8 cellular contexts compared by ENCODE assay signal in the genomic region with DNA sequence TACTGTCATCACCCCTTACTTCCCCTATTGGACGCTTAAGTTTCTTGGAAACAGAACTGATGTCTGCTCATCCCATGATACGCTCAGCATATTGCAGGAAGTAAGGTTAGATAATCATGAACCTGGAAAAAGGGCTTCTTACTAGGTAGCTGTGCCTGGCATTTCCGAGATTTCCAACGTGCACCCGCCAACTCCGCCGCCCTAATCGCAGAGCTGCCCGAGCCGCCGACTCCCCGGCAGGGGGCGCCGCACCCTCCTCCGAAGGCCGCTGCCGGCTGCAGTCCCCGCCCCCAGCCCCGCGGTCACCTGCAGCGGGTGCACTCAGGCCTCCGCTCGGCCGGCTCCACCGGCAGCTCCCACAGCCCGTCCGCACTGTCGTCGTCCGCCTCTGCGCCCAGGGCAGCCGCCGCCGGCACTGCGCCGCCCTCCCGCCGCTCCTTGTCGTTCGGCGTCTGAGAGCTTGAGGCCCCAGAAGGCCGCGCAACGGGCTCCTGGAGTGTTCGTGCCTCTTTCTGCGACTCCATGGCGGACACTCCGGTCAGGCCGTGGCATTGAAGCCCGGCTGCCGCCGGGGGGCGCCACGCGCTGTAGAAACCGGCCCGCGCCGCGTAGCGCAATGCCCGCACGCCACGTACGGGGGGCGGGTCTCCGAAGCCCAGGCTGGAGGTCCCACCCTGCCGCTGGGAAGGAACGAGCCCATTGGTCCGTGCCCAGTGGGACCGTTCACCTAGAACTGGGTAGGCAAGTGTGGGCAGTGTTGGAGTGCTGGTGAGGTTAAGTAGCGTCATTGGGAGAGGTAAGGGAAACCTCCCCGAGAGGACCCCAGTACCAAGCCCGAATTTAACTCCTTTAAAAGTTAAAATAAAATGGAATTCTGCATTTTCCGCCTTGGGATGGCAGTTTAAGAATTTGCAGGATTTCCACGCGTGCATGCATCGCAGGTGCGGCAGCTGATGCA. TPM values are rescaled to one million over a fixed set of nuclear protein-coding genes. Genes with fewer than 3 reads are reported as not detected.
DNase-seq lines count a peak whose midpoint lies in the region; ATAC-seq and TF ChIP-seq lines count a peak whose summit lies in the region.

A gene with protein sequence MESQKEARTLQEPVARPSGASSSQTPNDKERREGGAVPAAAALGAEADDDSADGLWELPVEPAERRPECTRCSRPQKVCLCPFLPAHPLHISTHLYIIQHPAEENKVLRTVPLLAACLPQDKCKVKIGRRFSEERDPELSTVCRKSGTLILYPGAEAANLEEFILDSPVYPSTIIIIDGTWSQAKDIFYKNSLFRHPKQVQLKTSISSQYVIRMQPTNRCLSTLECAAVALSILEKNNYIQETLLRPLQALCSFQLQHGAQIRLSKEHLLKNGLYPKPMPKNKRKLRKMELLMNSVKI (minus strand): TSS at position 560 of the 958 bp plus-strand sequence. CDS start 36 bp downstream, at position 524.

- H4K20me1 ChIP-seq in GM23248 (ENCODE audit: insufficient read depth) (no peaks in the 10 kb centered on the region), Karpas-422 (ENCODE audit: insufficient read depth, low read depth, low read length) (no peaks in the 10 kb centered on the region)

- no peaks in the 10 kb centered on the region for H3K36me3 Mint-ChIP-seq in activated T-helper 1 cell treated with anti-CD3 and anti-CD28 coated beads, Interleukin-12 subunit alpha, Interleukin-12 subunit beta, Interleukin-2, Interleukin-4 antibody, amounts not matched to agents 30 ng/mL and 10 ng/mL and 1 ng/mL, durations not matched to agents 14 hours and 24 hours and 36 hours (ENCODE audit: low read depth)
- peaks cover 0 to 7% (median 0%) of the 10 kb centered on the region in 5 donors for H3K36me3 Mint-ChIP-seq in naive thymus-derived CD4-positive, alpha-beta T cell
- H3K36me3 Mint-ChIP-seq in stimulated activated memory B cell treated with anti-CD40 and anti-IgM and Interleukin-4, amounts not matched to agents 10 μg/mL and 1 μg/mL and 100 μg/mL, for 72 hours: peaks cover 4% of the 10 kb centered on the region

- H3K4me2 ChIP-seq in GM23248 (ENCODE audit: unreplicated experiment) (peak within 1 kb of the TSS; percentile 90), Karpas-422 (ENCODE audit: low read depth, low read length, poor library complexity, severe bottlenecking) (peak within 1 kb of the TSS; percentile 74)

- peak; percentile 80 to 93 (median 86) for TF ChIP-seq CTCF in Peyer's patch (IDR thresholded peaks at IDR 0.05)

- ATAC-seq in naive thymus-derived CD4-positive, alpha-beta T cell: peak; percentile 95
- ATAC-seq in stimulated activated memory B cell treated with anti-CD40 and anti-IgM and Interleukin-4, amounts not matched to agents 10 μg/mL and 1 μg/mL and 100 μg/mL, for 72 hours: peak; percentile 98

- H3K9me3 ChIP-seq in GM23248 (ENCODE audit: low read depth) (no peaks in the 10 kb centered on the region), Karpas-422 (ENCODE audit: low read length) (no peaks in the 10 kb centered on the region), Peyer's patch (no peaks in the 10 kb centered on the region)
- no peaks in the 10 kb centered on the region for H3K9me3 ChIP-seq in naive thymus-derived CD4-positive, alpha-beta T cell (ENCODE audit: control insufficient read depth in 2 of 3, low read length in 3 of 3)

- H3K4me1 Mint-ChIP-seq in activated T-helper 1 cell treated with anti-CD3 and anti-CD28 coated beads, Interleukin-12 subunit alpha, Interleukin-12 subunit beta, Interleukin-2, Interleukin-4 antibody, amounts not matched to agents 30 ng/mL and 10 ng/mL and 1 ng/mL, durations not matched to agents 14 hours and 24 hours and 36 hours (ENCODE audit: low read depth): peaks cover 12% of the 10 kb centered on the region
- peaks cover 14 to 39% (median 28%) of the 10 kb centered on the region in 7 donors for H3K4me1 Mint-ChIP-seq in naive thymus-derived CD4-positive, alpha-beta T cell
- peaks cover 35% of the 10 kb centered on the region for H3K4me1 Mint-ChIP-seq in stimulated activated memory B cell treated with anti-CD40 and anti-IgM and Interleukin-4, amounts not matched to agents 10 μg/mL and 1 μg/mL and 100 μg/mL, for 72 hours

- H3K9ac ChIP-seq in GM23248: peak within 1 kb of the TSS; percentile 78
- H3K9ac ChIP-seq in Karpas-422 (ENCODE audit: low read length): peak within 1 kb of the TSS; percentile 75

- H2AFZ ChIP-seq in GM23248 (peak within 1 kb of the TSS; percentile 95), Karpas-422 (ENCODE audit: low read length) (peak within 1 kb of the TSS; percentile 91)

- no peaks in the 10 kb centered on the region for H3K27me3 Mint-ChIP-seq in activated T-helper 1 cell treated with anti-CD3 and anti-CD28 coated beads, Interleukin-12 subunit alpha, Interleukin-12 subunit beta, Interleukin-2, Interleukin-4 antibody, amounts not matched to agents 30 ng/mL and 10 ng/mL and 1 ng/mL, durations not matched to agents 14 hours and 24 hours and 36 hours (ENCODE audit: insufficient read depth)
- peaks cover 0 to 2% (median 0%) of the 10 kb centered on the region in 5 donors for H3K27me3 Mint-ChIP-seq in naive thymus-derived CD4-positive, alpha-beta T cell
- H3K27me3 Mint-ChIP-seq in stimulated activated memory B cell treated with anti-CD40 and anti-IgM and Interleukin-4, amounts not matched to agents 10 μg/mL and 1 μg/mL and 100 μg/mL, for 72 hours: no peaks in the 10 kb centered on the region

- H3K4me3 ChIP-seq in GM23248 (peak within 1 kb of the TSS; percentile 86), Karpas-422 (ENCODE audit: low read length) (peak within 1 kb of the TSS; percentile 72), Peyer's patch (peak within 1 kb of the TSS; percentile 76 to 86 (median 80))
- H3K4me3 ChIP-seq in naive thymus-derived CD4-positive, alpha-beta T cell (ENCODE audit: low read length): peak within 1 kb of the TSS; percentile 59

- H3K79me2 ChIP-seq in GM23248 (ENCODE audit: insufficient read depth) (no peaks in the 10 kb centered on the region), Karpas-422 (ENCODE audit: low read length) (no peaks in the 10 kb centered on the region)

- H3K9me2 ChIP-seq in GM23248 (ENCODE audit: insufficient read depth) (no peaks in the 10 kb centered on the region), Karpas-422 (replicated peaks; ENCODE audit: insufficient read depth, low read length) (no peaks in the 10 kb centered on the region)

- no peaks in the 10 kb centered on the region for H3K36me3 ChIP-seq in GM23248 (ENCODE audit: low read depth)
- no peaks in the 10 kb centered on the region for H3K36me3 ChIP-seq in Karpas-422 (ENCODE audit: insufficient read depth, low read length)
- H3K36me3 ChIP-seq in Peyer's patch: no peaks in the 10 kb centered on the region
- no peaks in the 10 kb centered on the region for H3K36me3 ChIP-seq in naive thymus-derived CD4-positive, alpha-beta T cell (ENCODE audit: control insufficient read depth in 2 of 3, insufficient read depth in 3 of 3, low read length in 3 of 3)

- DNase-seq in EL (peak; percentile 94), GM23248 (peak; percentile 97), Karpas-422 (peak; percentile 97), Peyer's patch (peak; percentile 90 to 97 (median 96)), fibroblast of gingiva (ENCODE audit: low read depth) (peak; percentile 89)
- DNase-seq in activated T-helper 1 cell treated with anti-CD3 and anti-CD28 coated beads, Interleukin-12 subunit alpha, Interleukin-12 subunit beta, Interleukin-2, Interleukin-4 antibody, amounts not matched to agents 30 ng/mL and 10 ng/mL and 1 ng/mL, durations not matched to agents 14 hours and 24 hours and 36 hours (ENCODE audit: low spot score): peak; percentile 90
- DNase-seq in naive thymus-derived CD4-positive, alpha-beta T cell: peak; percentile 84 to 98 (median 95)

- 0 out of 2 replicates have a peak, but pooled peaks cover 3% of the 10 kb centered on the region for H3F3A ChIP-seq in GM23248 (ENCODE audit: insufficient read depth)

- peak within 1 kb of the TSS; percentile 63 for H3K27ac ChIP-seq in GM23248
- no peak within 1 kb of the TSS for H3K27ac ChIP-seq in Karpas-422 (ENCODE audit: low read length)
- H3K27ac ChIP-seq in Peyer's patch: peak within 1 kb of the TSS; percentile 82 to 97 (median 94)
- H3K27ac ChIP-seq in naive thymus-derived CD4-positive, alpha-beta T cell (ENCODE audit: low read depth, low read length): peak within 1 kb of the TSS; percentile 74

- whole genome bisulfite sequencing in GM23248 (ENCODE audit: low coverage in 1 of 2, low lambda C conversion rate in 2 of 2, missing lambda C conversion rate in 2 of 2), 2 experiments: 1 to 3% methylated on average over 57 to 75 of the region's 79 CpGs

- peak within 1 kb of the TSS; percentile 32 for H3K27ac Mint-ChIP-seq in activated T-helper 1 cell treated with anti-CD3 and anti-CD28 coated beads, Interleukin-12 subunit alpha, Interleukin-12 subunit beta, Interleukin-2, Interleukin-4 antibody, amounts not matched to agents 30 ng/mL and 10 ng/mL and 1 ng/mL, durations not matched to agents 14 hours and 24 hours and 36 hours
- peak within 1 kb of the TSS in 8 of 9 donors; percentile 19 to 84 (median 79) for H3K27ac Mint-ChIP-seq in naive thymus-derived CD4-positive, alpha-beta T cell
- H3K27ac Mint-ChIP-seq in stimulated activated memory B cell treated with anti-CD40 and anti-IgM and Interleukin-4, amounts not matched to agents 10 μg/mL and 1 μg/mL and 100 μg/mL, for 72 hours: peak within 1 kb of the TSS; percentile 84

- H3K27me3 ChIP-seq in GM23248 (replicated peaks; ENCODE audit: insufficient read depth): no peaks in the 10 kb centered on the region
- H3K27me3 ChIP-seq in Karpas-422 (ENCODE audit: low read length): no peaks in the 10 kb centered on the region
- no peaks in the 10 kb centered on the region for H3K27me3 ChIP-seq in Peyer's patch
- H3K27me3 ChIP-seq in naive thymus-derived CD4-positive, alpha-beta T cell (ENCODE audit: control insufficient read depth in 2 of 2, insufficient read depth in 2 of 2, low read length in 2 of 2): no peaks in the 10 kb centered on the region

- peaks cover 4% of the 10 kb centered on the region for H3K9me3 Mint-ChIP-seq in activated T-helper 1 cell treated with anti-CD3 and anti-CD28 coated beads, Interleukin-12 subunit alpha, Interleukin-12 subunit beta, Interleukin-2, Interleukin-4 antibody, amounts not matched to agents 30 ng/mL and 10 ng/mL and 1 ng/mL, durations not matched to agents 14 hours and 24 hours and 36 hours
- H3K9me3 Mint-ChIP-seq in naive thymus-derived CD4-positive, alpha-beta T cell: peaks cover 0 to 6% (median 0%) of the 10 kb centered on the region in 11 donors
- H3K9me3 Mint-ChIP-seq in stimulated activated memory B cell treated with anti-CD40 and anti-IgM and Interleukin-4, amounts not matched to agents 10 μg/mL and 1 μg/mL and 100 μg/mL, for 72 hours: no peaks in the 10 kb centered on the region

- H3K4me1 ChIP-seq in GM23248 (ENCODE audit: insufficient read depth) (peaks cover 11% of the 10 kb centered on the region; the same call in 1 of the 2 replicates), Karpas-422 (ENCODE audit: low read length) (peaks cover 17% of the 10 kb centered on the region), Peyer's patch (peaks cover 0 to 8% (median 0%) of the 10 kb centered on the region in 4 donors)
- H3K4me1 ChIP-seq in naive thymus-derived CD4-positive, alpha-beta T cell (ENCODE audit: control insufficient read depth in 2 of 2, insufficient read depth in 2 of 2, low read length in 2 of 2): peaks cover 6 to 8% of the 10 kb centered on the region in 2 donors

- CTCF ChIA-PET in naive thymus-derived CD4-positive, alpha-beta T cell (lab: Charles Lee): interaction anchor here (0.6 to 2.9 kb wide), 20 partner anchors 17 to 482 kb away, joined by 3 to 54 read pairs (median 3); a partner anchor contains a TSS

- peak within 1 kb of the TSS; percentile 78 for H3K4me3 Mint-ChIP-seq in activated T-helper 1 cell treated with anti-CD3 and anti-CD28 coated beads, Interleukin-12 subunit alpha, Interleukin-12 subunit beta, Interleukin-2, Interleukin-4 antibody, amounts not matched to agents 30 ng/mL and 10 ng/mL and 1 ng/mL, durations not matched to agents 14 hours and 24 hours and 36 hours
- H3K4me3 Mint-ChIP-seq in naive thymus-derived CD4-positive, alpha-beta T cell: peak within 1 kb of the TSS; percentile 78 to 87 (median 84)
- H3K4me3 Mint-ChIP-seq in stimulated activated memory B cell treated with anti-CD40 and anti-IgM and Interleukin-4, amounts not matched to agents 10 μg/mL and 1 μg/mL and 100 μg/mL, for 72 hours: peak within 1 kb of the TSS; percentile 83

- TF ChIP-seq POLR2A in Peyer's patch (IDR thresholded peaks at IDR 0.05): peak in 1 of 2 donors; percentile 38

- POLR2A ChIA-PET in naive thymus-derived CD4-positive, alpha-beta T cell (lab: Charles Lee): interaction anchor here (0.5 to 2.0 kb wide), 6 partner anchors 82 to 463 kb away, joined by 3 to 10 read pairs (median 3); a partner anchor contains a TSS

- intact Hi-C loops in activated T-helper 1 cell treated with anti-CD3 and anti-CD28 coated beads, Interleukin-12 subunit alpha, Interleukin-12 subunit beta, Interleukin-2, Interleukin-4 antibody, amounts not matched to agents 30 ng/mL and 10 ng/mL and 1 ng/mL, durations not matched to agents 14 hours and 24 hours and 36 hours (cut with micrococcal nuclease): loop anchor here (1.0 to 10.0 kb wide), 16 partner anchors 35 to 1477 kb away; a partner anchor contains a TSS
- intact Hi-C loops in naive thymus-derived CD4-positive, alpha-beta T cell (cut with micrococcal nuclease): loop anchor here (1.0 to 5.0 kb wide), 13 partner anchors 34 to 1470 kb away; a partner anchor contains a TSS

- in situ Hi-C loops in GM23248 (cut with MboI): no loop called here

RNA-seq across cellular contexts. Expression of the gene that starts here (rescaled TPM):
- total RNA-seq in GM23248 (2014; rRNA removed; shearing (Covaris generic)): 2.8 and 5.5 TPM in 2 replicates
- 1.7 and 2.8 TPM in 2 replicates for polyA plus RNA-seq in GM23248 (2016; fragmentation: Nextera tagmentation; extraction: Ambion mirVana)
- 5.7 and 5.8 TPM in 2 replicates for total RNA-seq in Karpas-422 (2014; rRNA removed; shearing (Covaris generic); ENCODE audit: low replicate concordance)
- 10 to 100 TPM in 3 of 4 donors, 1 to 10 TPM in 1; 9.9 to 15.6 (median 11.3) TPM for total RNA-seq in Peyer's patch
- 1.6 and 1.9 TPM in 2 replicates for total RNA-seq in activated T-helper 1 cell treated with anti-CD3 and anti-CD28 coated beads, Interleukin-12 subunit alpha, Interleukin-12 subunit beta, Interleukin-2, Interleukin-4 antibody, amounts not matched to agents 30 ng/mL and 10 ng/mL and 1 ng/mL, durations not matched to agents 14 hours and 24 hours and 36 hours
- 1 to 10 TPM; 2.6 to 5.8 (median 3.4) TPM for total RNA-seq in naive thymus-derived CD4-positive, alpha-beta T cell
- polyA plus RNA-seq in naive thymus-derived CD4-positive, alpha-beta T cell: 1 to 10 TPM; 2.5 to 4.3 TPM

Comparison
In these comparisons a context has a peak if more than half of its experiments do, and no peak if none do; other contexts are left out.
1. H3K27ac Mint-ChIP-seq: peak in every context shown above with its lines; median percentile 84 in stimulated activated memory B cell treated with anti-CD40 and anti-IgM and Interleukin-4, amounts not matched to agents 10 μg/mL and 1 μg/mL and 100 μg/mL, for 72 hours; 79 in naive thymus-derived CD4-positive, alpha-beta T cell; 32 in activated T-helper 1 cell treated with anti-CD3 and anti-CD28 coated beads, Interleukin-12 subunit alpha, Interleukin-12 subunit beta, Interleukin-2, Interleukin-4 antibody, amounts not matched to agents 30 ng/mL and 10 ng/mL and 1 ng/mL, durations not matched to agents 14 hours and 24 hours and 36 hours.